27 cellular contexts compared by ENCODE assay signal in the genomic region with DNA sequence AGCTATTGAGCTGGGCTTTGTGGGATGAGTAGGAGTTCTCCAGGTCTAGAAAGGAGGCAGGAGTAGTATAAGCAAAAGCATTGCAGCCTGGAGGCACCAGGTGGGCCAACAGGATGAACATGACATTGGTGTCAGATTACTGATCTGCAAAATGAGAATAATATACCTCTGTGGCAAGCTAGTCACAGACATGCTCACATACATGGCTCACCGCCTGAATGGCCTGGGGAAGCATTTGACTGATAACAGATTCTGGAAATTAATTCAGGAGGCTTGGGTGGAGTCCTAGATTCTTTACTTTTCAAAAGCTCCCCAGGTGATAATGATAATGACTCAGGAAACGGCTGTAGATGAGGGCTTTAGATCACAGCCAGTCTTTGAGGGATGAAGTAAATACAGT. TPM values are rescaled to one million over a fixed set of nuclear protein-coding genes. Genes with fewer than 3 reads are reported as not detected.
DNase-seq lines count a peak whose midpoint lies in the region; FAIRE-seq and TF ChIP-seq lines count a peak whose summit lies in the region.
"Had no signal": no experiment of that assay in that cellular context is flagged by ENCODE, and none has a peak within 500 bp of the region (broad histone marks: within the 10 kb centered on the region; RNA-seq: fewer than 3 reads in every experiment).

No MANE protein-coding gene starts in this region.

- H3K27me3 ChIP-seq in H9 (ENCODE audit: insufficient read depth, low read length) (no peaks in the 10 kb centered on the region), OCI-LY1 (ENCODE audit: insufficient read depth, low read length) (no peaks in the 10 kb centered on the region), neuronal stem cell (ENCODE audit: control insufficient read depth in 3 of 3, insufficient read depth in 3 of 3, low read depth in 1 of 3, low read length in 3 of 3) (no peaks in the 10 kb centered on the region)
- H3K27me3 ChIP-seq: adrenal gland, gastrocnemius medialis, neutrophil, vagina had no signal

- no peak overlapping the region for H3K4ac ChIP-seq in H9 (ENCODE audit: low read depth, low read length)
- H3K4ac ChIP-seq in neuronal stem cell (ENCODE audit: low read length) = no peak overlapping the region

- H3K4me3 ChIP-seq in OCI-LY1 (ENCODE audit: low read depth, low read length, poor library complexity, severe bottlenecking) (peak overlapping the region; percentile 81), neuronal stem cell (ENCODE audit: low read length in 2 of 2) (no peak overlapping the region), kidney (ENCODE audit: low read length in 2 of 2) (no peak overlapping the region)
- H3K4me3 ChIP-seq: adrenal gland, esophagus muscularis mucosa, gastrocnemius medialis, vagina had no signal

- H3T11ph ChIP-seq in H9 (ENCODE audit: low read length) = no peak overlapping the region

- H2BK120ac ChIP-seq in H9 (ENCODE audit: low read depth, low read length, poor library complexity, severe bottlenecking) (no peak overlapping the region), neuronal stem cell (ENCODE audit: low read depth, low read length) (peak overlapping the region; percentile 85)

- no peaks in the 10 kb centered on the region for H3K79me2 ChIP-seq in H9 (ENCODE audit: insufficient read depth, low read length)
- H3K79me2 ChIP-seq in OCI-LY1 (ENCODE audit: insufficient read depth, low read length) = peaks cover 36% of the 10 kb centered on the region

- no peak overlapping the region for H2BK20ac ChIP-seq in H9 (ENCODE audit: low read depth, low read length, poor library complexity, severe bottlenecking)

- H2AK5ac ChIP-seq in H9 (ENCODE audit: insufficient read length, low read length) (no peak overlapping the region), neuronal stem cell (ENCODE audit: low read depth, low read length) (peak overlapping the region; percentile 97)

- no peak for TF ChIP-seq CTCF in H9 (conservative IDR thresholded peaks at IDR 0.05)
- no peak for TF ChIP-seq CTCF in OCI-LY1 (IDR thresholded peaks at IDR 0.05; ENCODE audit: low read length)
- TF ChIP-seq CTCF in kidney (IDR thresholded peaks at IDR 0.05; ENCODE audit: borderline replicate concordance, extremely low read depth, insufficient read depth) = no peak

- FAIRE-seq in kidney (lab: Jason Lieb, UNC) = no peak
- FAIRE-seq: HepG2, small intestine had no signal

- intact Hi-C loops in kidney (cut with DNase I) = no loop called here

- H3K14ac ChIP-seq in H9 (ENCODE audit: insufficient read depth, low read length) = no peak overlapping the region
- no peak overlapping the region for H3K14ac ChIP-seq in neuronal stem cell (ENCODE audit: low read length)

- peaks cover 57% of the 10 kb centered on the region for H3K27me3 Mint-ChIP-seq in H9 (ENCODE audit: low read depth)

- H2AFZ ChIP-seq in H9 (ENCODE audit: low read length) = no peak overlapping the region
- no peak overlapping the region for H2AFZ ChIP-seq in OCI-LY1 (ENCODE audit: low read length)
- no peak overlapping the region for H2AFZ ChIP-seq in neuronal stem cell (ENCODE audit: low read length)

- peaks cover 52% of the 10 kb centered on the region for H3K36me3 ChIP-seq in OCI-LY1 (ENCODE audit: insufficient read depth, low read length)
- H3K36me3 ChIP-seq in neuronal stem cell (replicated peaks in 1 of 2; ENCODE audit: control insufficient read depth in 2 of 2, insufficient read depth in 2 of 2, low read length in 2 of 2) = no peaks in the 10 kb centered on the region
- no peaks in the 10 kb centered on the region for H3K36me3 ChIP-seq in kidney (ENCODE audit: control insufficient read depth in 1 of 2, insufficient read depth in 2 of 2, low read length in 2 of 2)
- H3K36me3 ChIP-seq: adrenal gland, esophagus muscularis mucosa, gastrocnemius medialis, neutrophil, vagina had no signal

- H3K79me1 ChIP-seq in H9 (ENCODE audit: insufficient read depth, low read depth, low read length, poor library complexity, severe bottlenecking) = no peaks in the 10 kb centered on the region
- H3K79me1 ChIP-seq in neuronal stem cell (ENCODE audit: low read depth, low read length) = peaks cover 2% of the 10 kb centered on the region

- no CpG with 5 or more reads among the region's 2 CpGs for WGBS in H9 (ENCODE audit: extremely low coverage, insufficient read length, low lambda C conversion rate)
- no CpG with 5 or more reads among the region's 2 CpGs for WGBS in neuronal stem cell (ENCODE audit: extremely low coverage in 2 of 2, insufficient read length in 2 of 2, insufficient replicate concordance in 1 of 2), 2 donors

- H2BK12ac ChIP-seq in H9 (ENCODE audit: insufficient read length, low read depth, low read length) = no peak overlapping the region
- no peak overlapping the region for H2BK12ac ChIP-seq in neuronal stem cell (ENCODE audit: low read length)

- no peak overlapping the region for H3K9ac ChIP-seq in H9 (ENCODE audit: extremely low read depth, insufficient read length, low read length)
- H3K9ac ChIP-seq in OCI-LY1 (ENCODE audit: low read length) = peak overlapping the region; percentile 87
- no peak overlapping the region for H3K9ac ChIP-seq in neuronal stem cell (ENCODE audit: low read depth, low read length, poor library complexity)
- no peak overlapping the region for H3K9ac ChIP-seq in kidney (ENCODE audit: low read length in 2 of 2)

- H3K4me2 ChIP-seq in H9 (ENCODE audit: insufficient read depth, insufficient read length, low read length) (peak overlapping the region; percentile 5), OCI-LY1 (ENCODE audit: low read length) (peak overlapping the region; percentile 95), neuronal stem cell (ENCODE audit: insufficient read depth, low read length, poor library complexity, severe bottlenecking) (no peak overlapping the region)

- no peaks in the 10 kb centered on the region for H4K20me1 ChIP-seq in H9 (ENCODE audit: control insufficient read depth, insufficient read depth, insufficient read length)
- H4K20me1 ChIP-seq in OCI-LY1 (ENCODE audit: insufficient read depth, low read length) = no peaks in the 10 kb centered on the region

- H3K36me3 Mint-ChIP-seq in H9 (ENCODE audit: insufficient read depth in 1 of 3, low read depth in 3 of 3) = no peaks in the 10 kb centered on the region
- H3K36me3 Mint-ChIP-seq: activated CD4-positive, alpha-beta memory T cell treated with anti-CD3 and anti-CD28 coated beads for 36 hours; stimulated activated memory B cell treated with anti-CD40 and anti-IgM and Interleukin-4, amounts not matched to agents 10 μg/mL and 1 μg/mL and 100 μg/mL, for 72 hours had no signal

- no peak overlapping the region for H2BK5ac ChIP-seq in H9 (ENCODE audit: insufficient read length, low read length)
- H2BK5ac ChIP-seq in neuronal stem cell (ENCODE audit: low read length) = no peak overlapping the region

- peak overlapping the region in 1 of 3 experiments; percentile 23; a peak in 2 of 7 replicates for H3K27ac Mint-ChIP-seq in H9
- H3K27ac Mint-ChIP-seq: activated CD4-positive, alpha-beta memory T cell treated with anti-CD3 and anti-CD28 coated beads for 36 hours; stimulated activated memory B cell treated with anti-CD40 and anti-IgM and Interleukin-4, amounts not matched to agents 10 μg/mL and 1 μg/mL and 100 μg/mL, for 72 hours had no signal

- H4K8ac ChIP-seq in H9 (replicated peaks; ENCODE audit: insufficient read length, low read depth, low read length) = no peak overlapping the region
- peak overlapping the region; percentile 72 for H4K8ac ChIP-seq in neuronal stem cell (ENCODE audit: low read depth, low read length)

- H3K18ac ChIP-seq in H9 (ENCODE audit: insufficient read length, low read depth, low read length) (no peak overlapping the region), neuronal stem cell (ENCODE audit: low read length) (no peak overlapping the region)

- H2BK15ac ChIP-seq in H9 (ENCODE audit: low read depth, low read length) = no peak overlapping the region
- peak overlapping the region; percentile 46 for H2BK15ac ChIP-seq in neuronal stem cell (ENCODE audit: low read length)

- H4K5ac ChIP-seq in H9 (ENCODE audit: insufficient read length, low read depth, low read length) = no peak overlapping the region

- H3F3A ChIP-seq in OCI-LY1 (ENCODE audit: insufficient read depth, low read length) = peaks cover 3% of the 10 kb centered on the region; the same call in 1 of the 2 replicates

- H3K9me3 ChIP-seq in H9 (ENCODE audit: control insufficient read depth, low read depth, low read length) (no peaks in the 10 kb centered on the region), OCI-LY1 (ENCODE audit: low read length) (no peaks in the 10 kb centered on the region), neuronal stem cell (replicated peaks in 1 of 2; ENCODE audit: control insufficient read depth in 2 of 2, insufficient read depth in 1 of 2, low read depth in 1 of 2, low read length in 2 of 2) (no peaks in the 10 kb centered on the region), kidney (ENCODE audit: control insufficient read depth in 1 of 2, low read length in 2 of 2) (no peaks in the 10 kb centered on the region)
- H3K9me3 ChIP-seq: adrenal gland, esophagus muscularis mucosa, gastrocnemius medialis, neutrophil, vagina had no signal

- H3K4me1 ChIP-seq in H9 (ENCODE audit: insufficient read depth, low read length) = no peaks in the 10 kb centered on the region; the same call in 1 of the 2 replicates
- H3K4me1 ChIP-seq in OCI-LY1 (ENCODE audit: insufficient read depth, low read length, severe bottlenecking) = peaks cover 78% of the 10 kb centered on the region
- no peaks in the 10 kb centered on the region for H3K4me1 ChIP-seq in neuronal stem cell (ENCODE audit: control insufficient read depth in 2 of 2, insufficient read depth in 1 of 2, low read depth in 1 of 2, low read length in 2 of 2)
- no peaks in the 10 kb centered on the region for H3K4me1 ChIP-seq in kidney (ENCODE audit: control insufficient read depth in 1 of 2, insufficient read depth in 1 of 2, low read depth in 1 of 2, low read length in 2 of 2)
- H3K4me1 ChIP-seq: adrenal gland, esophagus muscularis mucosa, gastrocnemius medialis, vagina had no signal

- H3K9me3 Mint-ChIP-seq in H9 = no peaks in the 10 kb centered on the region; a peak in 1 of 5 replicates
- H3K9me3 Mint-ChIP-seq: activated CD4-positive, alpha-beta memory T cell treated with anti-CD3 and anti-CD28 coated beads for 36 hours; stimulated activated memory B cell treated with anti-CD40 and anti-IgM and Interleukin-4, amounts not matched to agents 10 μg/mL and 1 μg/mL and 100 μg/mL, for 72 hours had no signal

- no peaks in the 10 kb centered on the region for H3K23me2 ChIP-seq in H9 (ENCODE audit: insufficient read length, low read depth, low read length, poor library complexity, severe bottlenecking)

- H3K56ac ChIP-seq in H9 (ENCODE audit: insufficient read length, low read depth, low read length) = no peak overlapping the region

- no peak overlapping the region for H4K91ac ChIP-seq in H9 (ENCODE audit: insufficient read length, low read depth, low read length)
- no peak overlapping the region for H4K91ac ChIP-seq in neuronal stem cell (ENCODE audit: low read depth, low read length, poor library complexity)

- no peak overlapping the region for H3K23ac ChIP-seq in H9 (ENCODE audit: insufficient read length, low read depth, low read length)
- H3K23ac ChIP-seq in neuronal stem cell (ENCODE audit: low read depth, low read length, poor library complexity) = no peak overlapping the region

- H3K27ac ChIP-seq in H9 (ENCODE audit: insufficient read length, low read depth, low read length) (no peak overlapping the region), OCI-LY1 (ENCODE audit: low read depth, low read length, poor library complexity, severe bottlenecking) (peak overlapping the region; percentile 97), neuronal stem cell (replicated peaks; ENCODE audit: low read length) (peak overlapping the region; percentile 32), kidney (ENCODE audit: low read depth in 2 of 2, low read length in 2 of 2) (no peak overlapping the region)
- H3K27ac ChIP-seq: adrenal gland, esophagus muscularis mucosa, gastrocnemius medialis, neutrophil, vagina had no signal

- H3K9me2 ChIP-seq in OCI-LY1 (ENCODE audit: low read depth, low read length) = no peaks in the 10 kb centered on the region

- peak overlapping the region in 1 of 2 experiments; percentile 2; a peak in 2 of 5 replicates for H3K4me3 Mint-ChIP-seq in H9
- H3K4me3 Mint-ChIP-seq: activated CD4-positive, alpha-beta memory T cell treated with anti-CD3 and anti-CD28 coated beads for 36 hours; stimulated activated memory B cell treated with anti-CD40 and anti-IgM and Interleukin-4, amounts not matched to agents 10 μg/mL and 1 μg/mL and 100 μg/mL, for 72 hours had no signal

- DNase-seq in H9 (no peak), NCI-H2081 (lab: John Stamatoyannopoulos, UW) (peak; percentile 37 to 80), neuronal stem cell (ENCODE audit: low spot score) (no peak), SHP77 (lab: John Stamatoyannopoulos, UW) (no peak), DMS114 treated with DMSO at 0.1 percent for 48 hours (lab: John Stamatoyannopoulos, UW; ENCODE audit: unreplicated experiment) (no peak), kidney (no peak)
- DNase-seq: activated CD4-positive, alpha-beta memory T cell treated with anti-CD3 and anti-CD28 coated beads for 36 hours; activated CD4-positive, CD25-positive, alpha-beta regulatory T cell; activated gamma-delta T cell; adrenal gland; effector memory CD4-positive, alpha-beta T cell; gastrocnemius medialis; kidney glomerular epithelial cell; NCI-H1092; NCI-H226; small intestine; stimulated activated CD4-positive, alpha-beta T cell treated with anti-CD3 and anti-CD28 coated beads, Interleukin-2, amount 100 ng/mL, for 24 hours; T-helper 9 cell had no signal

- H3K4me1 Mint-ChIP-seq in H9 = peaks cover 21 to 26% of the 10 kb centered on the region in 2 experiments
- H3K4me1 Mint-ChIP-seq: stimulated activated memory B cell treated with anti-CD40 and anti-IgM and Interleukin-4, amounts not matched to agents 10 μg/mL and 1 μg/mL and 100 μg/mL, for 72 hours had no signal

RNA-seq across cellular contexts. Expression of a gene that starts 0.7 kb away (rescaled TPM):
- 3.6 and 3.8 TPM in 2 replicates for total RNA-seq in H9 (2021)
- 0.06 TPM for polyA plus RNA-seq in neuronal stem cell (2013, experiment 1 of 2)
- polyA plus RNA-seq in neuronal stem cell (2013, experiment 2 of 2) = 0.18 TPM
- not detected for total RNA-seq in kidney
- polyA plus RNA-seq in kidney (ENCODE audit: insufficient read depth, low read depth, low replicate concordance) = not detected
- total RNA-seq: activated CD4-positive, alpha-beta memory T cell treated with anti-CD3 and anti-CD28 coated beads for 36 hours; adrenal gland; esophagus muscularis mucosa; gastrocnemius medialis; HepG2; lung microvascular endothelial cell; pulmonary artery endothelial cell; temporal lobe; vagina had no signal
- polyA plus RNA-seq: HepG2, small intestine had no signal

RNA-seq across cellular contexts. Expression of a gene that starts 27.0 kb away (rescaled TPM):
- total RNA-seq in H9 (2021) (0.31 TPM in 1 of 2 replicates, not detected in the other), kidney (1.4 TPM)
- 0.07 TPM for polyA plus RNA-seq in neuronal stem cell (2013, experiment 1 of 2)
- polyA plus RNA-seq in neuronal stem cell (2013, experiment 2 of 2) = 0.06 TPM
- not detected for polyA plus RNA-seq in kidney (ENCODE audit: insufficient read depth, low read depth, low replicate concordance)
- total RNA-seq: activated CD4-positive, alpha-beta memory T cell treated with anti-CD3 and anti-CD28 coated beads for 36 hours; gastrocnemius medialis; HepG2; lung microvascular endothelial cell; pulmonary artery endothelial cell; temporal lobe; vagina had no signal
- polyA plus RNA-seq: adrenal gland, HepG2 had no signal

Comparison
In these comparisons a context has a peak if more than half of its experiments do, and no peak if none do; other contexts are left out.
1. DNase-seq: peak in NCI-H2081 (2 of 2); none in H9 (single experiment), neuronal stem cell (single experiment), SHP77 (0 of 2), DMS114 treated with DMSO at 0.1 percent for 48 hours (single experiment) and kidney (single experiment).
2. H3K27ac ChIP-seq: peak in OCI-LY1 (single experiment) and neuronal stem cell (single experiment); none in H9 (single experiment) and kidney (0 of 2).